ENCODE assay signal across 16 cellular contexts in genomic region chr7:105222953-105223352, GRCh38.
A peak's percentile ranks its signal among the peaks of the same experiment; 100 is the strongest.
DNase-seq lines count a peak whose midpoint lies in the region; ATAC-seq and TF ChIP-seq lines count a peak whose summit lies in the region.
"Had no signal": no experiment of that assay in that cellular context is flagged by ENCODE, and none has a peak within 500 bp of the region (broad histone marks: within the 10 kb centered on the region; RNA-seq: fewer than 3 reads in every experiment).

No MANE protein-coding gene starts in this region.

- no peak overlapping the region for H2BK5ac ChIP-seq in H9 (ENCODE audit: insufficient read length, low read length)

- H2BK12ac ChIP-seq in H9 (ENCODE audit: insufficient read length, low read depth, low read length), result no peak overlapping the region

- in situ Hi-C loops in ACHN (cut with HindIII; ENCODE audit: low pct_ligation_motif_present, low pct_unique_long_range_greater_than_20kb, low sequenced_read_pairs), result no loop called here

- no peaks in the 10 kb centered on the region for H3K23me2 ChIP-seq in H9 (ENCODE audit: insufficient read length, low read depth, low read length, poor library complexity, severe bottlenecking)

- H3K9me3 Mint-ChIP-seq in H9 (no peaks in the 10 kb centered on the region), mesothelial cell of epicardium (peaks cover 9% of the 10 kb centered on the region)

- H3K36me3 ChIP-seq in SK-N-MC (ENCODE audit: insufficient read depth, low read length) (no peaks in the 10 kb centered on the region), heart right ventricle (no peaks in the 10 kb centered on the region)

- no CpG with 5 or more reads among the region's 5 CpGs for WGBS in H9 (ENCODE audit: extremely low coverage, insufficient read length, low lambda C conversion rate)
- WGBS in heart right ventricle, 2 donors, result 57 to 79% methylated on average over 5 of the region's 5 CpGs

- H3K27me3 Mint-ChIP-seq in H9 (ENCODE audit: low read depth) (no peaks in the 10 kb centered on the region), mesothelial cell of epicardium (ENCODE audit: low read depth) (no peaks in the 10 kb centered on the region)

- H3K4me1 Mint-ChIP-seq in H9 (peaks cover 22 to 23% of the 10 kb centered on the region in 2 experiments), mesothelial cell of epicardium (peaks cover 15% of the 10 kb centered on the region)

- no peak overlapping the region for H3K56ac ChIP-seq in H9 (ENCODE audit: insufficient read length, low read depth, low read length)

- H3K9me3 ChIP-seq in H9 (ENCODE audit: control insufficient read depth, low read depth, low read length), result no peaks in the 10 kb centered on the region
- H3K9me3 ChIP-seq in SK-N-MC (ENCODE audit: low read depth, low read length), result no peaks in the 10 kb centered on the region; the same call in 1 of the 2 replicates
- peaks cover 0 to 6% (median 0%) of the 10 kb centered on the region in 11 donors for H3K9me3 ChIP-seq in heart right ventricle
- H3K9me3 ChIP-seq: A549 had no signal

- H2AK5ac ChIP-seq in H9 (ENCODE audit: insufficient read length, low read length), result no peak overlapping the region

- H3K27ac ChIP-seq in H9 (ENCODE audit: insufficient read length, low read depth, low read length) (no peak overlapping the region), SK-N-MC (peak overlapping the region; percentile 35; the same call in 1 of the 2 replicates), heart right ventricle (no peak overlapping the region)
- H3K27ac ChIP-seq: A549 had no signal

- H3K27me3 ChIP-seq in H9 (ENCODE audit: insufficient read depth, low read length), result no peaks in the 10 kb centered on the region
- H3K27me3 ChIP-seq in heart right ventricle, result no peaks in the 10 kb centered on the region

- peak overlapping the region; percentile 34 for H3K4me3 ChIP-seq in SK-N-MC
- H3K4me3 ChIP-seq in heart right ventricle, result no peak overlapping the region
- H3K4me3 ChIP-seq: A549 had no signal

- TF ChIP-seq CTCF in H9 (conservative IDR thresholded peaks at IDR 0.05) (no peak), mesothelial cell of epicardium (IDR thresholded peaks at IDR 0.05; ENCODE audit: unreplicated experiment) (no peak), heart right ventricle (IDR thresholded peaks at IDR 0.05) (no peak)

- no peak overlapping the region for H3K4me2 ChIP-seq in H9 (ENCODE audit: insufficient read depth, insufficient read length, low read length)
- H3K4me2 ChIP-seq: A549 had no signal

- H4K20me1 ChIP-seq in H9 (ENCODE audit: control insufficient read depth, insufficient read depth, insufficient read length), result no peaks in the 10 kb centered on the region

- H3K4ac ChIP-seq in H9 (ENCODE audit: low read depth, low read length), result no peak overlapping the region

- H2AFZ ChIP-seq in H9 (ENCODE audit: low read length), result no peak overlapping the region

- H3K4me1 ChIP-seq in H9 (ENCODE audit: insufficient read depth, low read length), result peaks cover 2% of the 10 kb centered on the region; the same call in 1 of the 2 replicates
- peaks cover 0 to 34% (median 14%) of the 10 kb centered on the region in 9 donors for H3K4me1 ChIP-seq in heart right ventricle

- H3K9ac ChIP-seq in H9 (ENCODE audit: extremely low read depth, insufficient read length, low read length), result no peak overlapping the region
- H3K9ac ChIP-seq in SK-N-MC (ENCODE audit: insufficient read length), result no peak overlapping the region

- H4K8ac ChIP-seq in H9 (replicated peaks; ENCODE audit: insufficient read length, low read depth, low read length), result no peak overlapping the region

- H3K79me1 ChIP-seq in H9 (ENCODE audit: insufficient read depth, low read depth, low read length, poor library complexity, severe bottlenecking), result peaks cover 9% of the 10 kb centered on the region

- H2BK120ac ChIP-seq in H9 (ENCODE audit: low read depth, low read length, poor library complexity, severe bottlenecking), result no peak overlapping the region

- H3T11ph ChIP-seq in H9 (ENCODE audit: low read length), result no peak overlapping the region

- H3K36me3 Mint-ChIP-seq in H9 (ENCODE audit: insufficient read depth in 1 of 3, low read depth in 3 of 3) (peaks cover 0 to 6% (median 0%) of the 10 kb centered on the region in 3 experiments; a peak in 1 of 7 replicates), mesothelial cell of epicardium (peaks cover 8% of the 10 kb centered on the region)

- H3K4me3 Mint-ChIP-seq in H9 (no peak overlapping the region), mesothelial cell of epicardium (no peak overlapping the region)

- no peak overlapping the region for H2BK20ac ChIP-seq in H9 (ENCODE audit: low read depth, low read length, poor library complexity, severe bottlenecking)

- H2BK15ac ChIP-seq in H9 (ENCODE audit: low read depth, low read length), result peak overlapping the region; percentile 3; the same call in 1 of the 2 replicates

- H3K27ac Mint-ChIP-seq in H9, result peak overlapping the region in 1 of 3 experiments; percentile 19; a peak in 1 of 7 replicates
- H3K27ac Mint-ChIP-seq in mesothelial cell of epicardium, result peak overlapping the region; percentile 1

- peak; percentile 18 for DNase-seq in ACHN
- DNase-seq in H9, result no peak
- DNase-seq in SK-N-MC (ENCODE audit: low read depth, low spot score), result no peak
- DNase-seq in mesothelial cell of epicardium (ENCODE audit: low spot score in 2 of 2, unreplicated experiment in 2 of 2), result no peak
- no peak for DNase-seq in heart right ventricle
- no peak for DNase-seq in NCI-H2107 treated with DMSO at 0.1 percent for 48 hours (lab: John Stamatoyannopoulos, UW; ENCODE audit: unreplicated experiment)
- DNase-seq: AML-193, IMR-90, NCI-H1436, NCI-H226, NCI-H69, SHP77 had no signal

- no peak for ATAC-seq in GM19455 (IDR thresholded peaks at IDR 0.05; ENCODE audit: unreplicated experiment)
- no peak for ATAC-seq in heart right ventricle
- no peak for ATAC-seq in HG02623 (IDR thresholded peaks at IDR 0.05; ENCODE audit: unreplicated experiment)
- ATAC-seq: A549, Panc1 had no signal

- no peak overlapping the region for H3K18ac ChIP-seq in H9 (ENCODE audit: insufficient read length, low read depth, low read length)

- intact Hi-C loops in heart right ventricle (cut with DNase I), result no loop called here

- H3K79me2 ChIP-seq in H9 (ENCODE audit: insufficient read depth, low read length), result peaks cover 6% of the 10 kb centered on the region; the same call in 1 of the 2 replicates

- H3K14ac ChIP-seq in H9 (ENCODE audit: insufficient read depth, low read length), result no peak overlapping the region

- no peak overlapping the region for H3K23ac ChIP-seq in H9 (ENCODE audit: insufficient read length, low read depth, low read length)

- H4K5ac ChIP-seq in H9 (ENCODE audit: insufficient read length, low read depth, low read length), result no peak overlapping the region

- H4K91ac ChIP-seq in H9 (ENCODE audit: insufficient read length, low read depth, low read length), result no peak overlapping the region
